16 cellular contexts compared by ENCODE assay signal in the genomic region with DNA sequence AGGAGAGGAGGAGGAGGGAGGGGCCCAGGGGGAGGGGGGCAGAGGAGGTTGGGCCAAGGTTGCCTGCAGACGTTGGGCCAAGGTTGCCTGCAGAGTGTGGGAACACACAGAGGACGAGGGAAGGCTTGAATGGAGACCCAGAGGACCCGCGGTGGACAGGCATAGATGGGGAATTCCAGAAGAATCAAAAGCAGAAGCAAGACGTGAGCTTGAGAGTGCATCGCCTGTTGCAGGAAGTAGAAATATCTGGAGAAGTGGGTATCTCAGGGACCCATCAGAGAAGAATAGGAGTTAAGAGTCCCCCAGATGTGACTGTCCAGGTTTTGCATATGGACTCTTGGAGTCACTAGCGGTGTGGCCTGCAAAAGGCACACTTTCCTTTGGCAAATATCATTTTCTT.
DNase-seq lines count a peak whose midpoint lies in the region; ATAC-seq and TF ChIP-seq lines count a peak whose summit lies in the region.
"Had no signal": no experiment of that assay in that cellular context is flagged by ENCODE, and none has a peak within 500 bp of the region (broad histone marks: within the 10 kb centered on the region; RNA-seq: fewer than 3 reads in every experiment).

No MANE protein-coding gene starts in this region.

- H3K27ac Mint-ChIP-seq in stimulated activated naive B cell treated with anti-CD40 and anti-IgM and Interleukin-4, amounts not matched to agents 10 μg/mL and 1 μg/mL and 100 μg/mL, for 72 hours = no peak overlapping the region
- no peak overlapping the region for H3K27ac Mint-ChIP-seq in nephron progenitor cell
- H3K27ac Mint-ChIP-seq: CD4-positive, alpha-beta memory T cell; GM23338; H9 had no signal

- H3K4me1 ChIP-seq in right atrium auricular region (no peaks in the 10 kb centered on the region), right cardiac atrium (ENCODE audit: control insufficient read depth, insufficient read depth, low read length) (no peaks in the 10 kb centered on the region)

- peaks cover 12 to 19% of the 10 kb centered on the region in 2 donors for H3K9me3 Mint-ChIP-seq in stimulated activated naive B cell treated with anti-CD40 and anti-IgM and Interleukin-4, amounts not matched to agents 10 μg/mL and 1 μg/mL and 100 μg/mL, for 72 hours
- peaks cover 78% of the 10 kb centered on the region for H3K9me3 Mint-ChIP-seq in nephron progenitor cell

- H3K36me3 ChIP-seq in right atrium auricular region = no peaks in the 10 kb centered on the region

- H3K4me3 ChIP-seq in right atrium auricular region (no peak overlapping the region), right cardiac atrium (ENCODE audit: low read length) (no peak overlapping the region)
- H3K4me3 ChIP-seq: GM23338 had no signal

- H3K27me3 Mint-ChIP-seq in stimulated activated naive B cell treated with anti-CD40 and anti-IgM and Interleukin-4, amounts not matched to agents 10 μg/mL and 1 μg/mL and 100 μg/mL, for 72 hours = peaks cover 4 to 12% of the 10 kb centered on the region in 2 donors
- H3K27me3 Mint-ChIP-seq in nephron progenitor cell (ENCODE audit: low read depth, poor library complexity) = peaks cover 11% of the 10 kb centered on the region

- H3K4me3 Mint-ChIP-seq in stimulated activated naive B cell treated with anti-CD40 and anti-IgM and Interleukin-4, amounts not matched to agents 10 μg/mL and 1 μg/mL and 100 μg/mL, for 72 hours = no peak overlapping the region
- H3K4me3 Mint-ChIP-seq in nephron progenitor cell = no peak overlapping the region
- H3K4me3 Mint-ChIP-seq: CD4-positive, alpha-beta memory T cell; GM23338; H9 had no signal

- intact Hi-C loops in right cardiac atrium (cut with DNase I) = no loop called here

- DNase-seq in right atrium auricular region (ENCODE audit: low spot score) (peak; percentile 42), right cardiac atrium (no peak), iPS-NIHi7 (ENCODE audit: extremely low spot score) (peak; percentile 3), anterior cingulate cortex (lab: John Stamatoyannopoulos, UW) (no peak), nephron progenitor cell (no peak)
- no peak for DNase-seq in stimulated activated naive B cell treated with anti-CD40 and anti-IgM and Interleukin-4, amounts not matched to agents 10 μg/mL and 1 μg/mL and 100 μg/mL, for 72 hours
- DNase-seq: C1 segment of cervical spinal cord; Calu3; CD4-positive, alpha-beta memory T cell; COR-L47; DMS53; DMS79 treated with DMSO at 0.1 percent for 48 hours; GF-D8; H9 had no signal

- 73% methylated on average over 7 of the region's 7 CpGs for WGBS in right cardiac atrium

- H3K27ac ChIP-seq in right atrium auricular region (no peak overlapping the region), right cardiac atrium (ENCODE audit: low read length) (no peak overlapping the region)

- no peaks in the 10 kb centered on the region for H3K27me3 ChIP-seq in right atrium auricular region
- no peaks in the 10 kb centered on the region for H3K27me3 ChIP-seq in right cardiac atrium (ENCODE audit: control insufficient read depth, insufficient read depth)

- H3K9me3 ChIP-seq in right atrium auricular region = peaks cover 0 to 18% of the 10 kb centered on the region in 2 donors
- peaks cover 8% of the 10 kb centered on the region for H3K9me3 ChIP-seq in right cardiac atrium (ENCODE audit: control insufficient read depth, low read length)

- H3K36me3 Mint-ChIP-seq in stimulated activated naive B cell treated with anti-CD40 and anti-IgM and Interleukin-4, amounts not matched to agents 10 μg/mL and 1 μg/mL and 100 μg/mL, for 72 hours = peaks cover 2 to 6% of the 10 kb centered on the region in 2 donors
- no peaks in the 10 kb centered on the region for H3K36me3 Mint-ChIP-seq in nephron progenitor cell (ENCODE audit: low read depth)

- H3K4me1 Mint-ChIP-seq in stimulated activated naive B cell treated with anti-CD40 and anti-IgM and Interleukin-4, amounts not matched to agents 10 μg/mL and 1 μg/mL and 100 μg/mL, for 72 hours = peaks cover 0 to 2% of the 10 kb centered on the region in 2 donors
- no peaks in the 10 kb centered on the region for H3K4me1 Mint-ChIP-seq in nephron progenitor cell
- H3K4me1 Mint-ChIP-seq: CD4-positive, alpha-beta memory T cell; GM23338; H9 had no signal

- ATAC-seq in right cardiac atrium = no peak
- ATAC-seq in stimulated activated naive B cell treated with anti-CD40 and anti-IgM and Interleukin-4, amounts not matched to agents 10 μg/mL and 1 μg/mL and 100 μg/mL, for 72 hours (replicated peaks) = peak; percentile 52 to 64
- ATAC-seq: GM23338, HCT116 had no signal

- TF ChIP-seq CTCF in right atrium auricular region (IDR thresholded peaks at IDR 0.05) (no peak), nephron progenitor cell (IDR thresholded peaks at IDR 0.05) (no peak)

Comparison
In these comparisons a context has a peak if more than half of its experiments do, and no peak if none do; other contexts are left out.
1. DNase-seq: peak in right atrium auricular region (single experiment) and iPS-NIHi7 (single experiment); none in right cardiac atrium (0 of 3), stimulated activated naive B cell treated with anti-CD40 and anti-IgM and Interleukin-4, amounts not matched to agents 10 μg/mL and 1 μg/mL and 100 μg/mL, for 72 hours (single experiment), anterior cingulate cortex (0 of 58) and nephron progenitor cell (single experiment).
2. ATAC-seq: peak in stimulated activated naive B cell treated with anti-CD40 and anti-IgM and Interleukin-4, amounts not matched to agents 10 μg/mL and 1 μg/mL and 100 μg/mL, for 72 hours (2 of 2); none in right cardiac atrium (0 of 2).